Comparison of ENCODE assay signal across 22 cellular contexts in genomic region chr14:100828448-100828834, GRCh38. TPM values are rescaled to one million over a fixed set of nuclear protein-coding genes. Genes with fewer than 3 reads are reported as not detected.
DNase-seq lines count a peak whose midpoint lies in the region; ATAC-seq and TF ChIP-seq lines count a peak whose summit lies in the region.
"Had no signal": no experiment of that assay in that cellular context is flagged by ENCODE, and none has a peak within 500 bp of the region (broad histone marks: within the 10 kb centered on the region; RNA-seq: fewer than 3 reads in every experiment).

No MANE protein-coding gene starts in this region.

- H3K4me1 ChIP-seq in ACC112 (ENCODE audit: control insufficient read depth, insufficient read depth, low read length, unreplicated experiment): no peaks in the 10 kb centered on the region
- peaks cover 3% of the 10 kb centered on the region for H3K4me1 ChIP-seq in mesenchymal stem cell (ENCODE audit: control insufficient read depth, insufficient read depth, low read depth, low read length)
- no peaks in the 10 kb centered on the region for H3K4me1 ChIP-seq in tibial nerve
- H3K4me1 ChIP-seq: A549 had no signal

- H3K9ac ChIP-seq in mesenchymal stem cell (ENCODE audit: low read length): peak overlapping the region; percentile 30

- peak overlapping the region; percentile 85 for H3K4me3 ChIP-seq in ACC112 (ENCODE audit: low read depth, low read length)
- peak overlapping the region; percentile 83 for H3K4me3 ChIP-seq in astrocyte of the cerebellum (ENCODE audit: low read depth, low read length)
- peak overlapping the region in 1 of 2 experiments; percentile 90 for H3K4me3 ChIP-seq in mesenchymal stem cell (ENCODE audit: insufficient read depth in 1 of 2, low read depth in 1 of 2, low read length in 2 of 2)
- no peak overlapping the region for H3K4me3 ChIP-seq in tibial nerve
- H3K4me3 ChIP-seq: A549 had no signal

- TF ChIP-seq CTCF in astrocyte of the cerebellum (IDR thresholded peaks at IDR 0.05; ENCODE audit: low read depth, low read length, missing control alignments): no peak
- no peak for TF ChIP-seq CTCF in tibial nerve (IDR thresholded peaks at IDR 0.05)

- no peak overlapping the region for H2BK120ac ChIP-seq in mesenchymal stem cell (ENCODE audit: low read depth, low read length)

- H3K18ac ChIP-seq in mesenchymal stem cell (ENCODE audit: low read depth in 1 of 2, low read length in 2 of 2): no peak overlapping the region

- H3K4me2 ChIP-seq in mesenchymal stem cell (ENCODE audit: low read length, poor library complexity, severe bottlenecking): no peak overlapping the region
- H3K4me2 ChIP-seq: A549 had no signal

- no peak overlapping the region for H2BK12ac ChIP-seq in mesenchymal stem cell (ENCODE audit: low read length in 2 of 2)

- H3K79me1 ChIP-seq in mesenchymal stem cell (replicated peaks; ENCODE audit: low read length, poor library complexity, severe bottlenecking): no peaks in the 10 kb centered on the region

- no peaks in the 10 kb centered on the region for H3K9me3 ChIP-seq in mesenchymal stem cell (ENCODE audit: control insufficient read depth, low read length)
- peaks cover 0 to 27% (median 0%) of the 10 kb centered on the region in 4 donors for H3K9me3 ChIP-seq in tibial nerve
- H3K9me3 ChIP-seq: thoracic aorta had no signal

- WGBS in mesenchymal stem cell: 85% methylated on average over 5 of the region's 5 CpGs
- 68 to 76% methylated on average over 5 of the region's 5 CpGs for WGBS in tibial nerve, 2 donors

- H3K36me3 ChIP-seq in ACC112 (ENCODE audit: insufficient read depth, low read length): peaks cover 12% of the 10 kb centered on the region
- peaks cover 0 to 44% of the 10 kb centered on the region in 2 experiments for H3K36me3 ChIP-seq in mesenchymal stem cell (ENCODE audit: control insufficient read depth in 1 of 2, insufficient read depth in 2 of 2, low read depth in 1 of 2, low read length in 2 of 2)
- H3K36me3 ChIP-seq in tibial nerve: no peaks in the 10 kb centered on the region
- H3K36me3 ChIP-seq: thoracic aorta, WERI-Rb-1 had no signal

- no peak overlapping the region for H3K4ac ChIP-seq in mesenchymal stem cell (ENCODE audit: low read depth in 1 of 2, low read length in 2 of 2)

- no peak overlapping the region for H2AK5ac ChIP-seq in mesenchymal stem cell (ENCODE audit: low read length, severe bottlenecking)

- no peak for TF ChIP-seq POLR2A in tibial nerve (IDR thresholded peaks at IDR 0.05)

- no peak overlapping the region for H4K8ac ChIP-seq in mesenchymal stem cell (ENCODE audit: low read length)

- TF ChIP-seq EP300 in tibial nerve (IDR thresholded peaks at IDR 0.05): no peak

- DNase-seq in GM03348 (ENCODE audit: low spot score) (peak; percentile 83), astrocyte of the cerebellum (ENCODE audit: low read depth) (no peak), mesenchymal stem cell (no peak), tibial nerve (ENCODE audit: low spot score in 2 of 2) (no peak)
- no peak for DNase-seq in stimulated activated CD4-positive, alpha-beta T cell treated with anti-CD3 and anti-CD28 coated beads, Interleukin-4, amount 100 ng/mL, for 1 hour
- no peak for DNase-seq in activated T-cell treated with anti-CD3 and anti-CD28 coated beads, Interleukin-2, amount 50 U/mL, for 48 hours
- DNase-seq: activated CD8-positive, alpha-beta T cell treated with anti-CD3 and anti-CD28 coated beads, Interleukin-2, amount 10 ng/mL, durations not matched to agents 7 days and 5 days; activated T-cell treated with anti-CD3 and anti-CD28 coated beads, Interleukin-2, amount 50 U/mL, for 4 hours; effector memory CD4-positive, alpha-beta T cell; Kasumi-1; natural killer cell; NCI-H1092 treated with DMSO at 0.1 percent for 48 hours; NCI-H2107; NCI-H524 treated with DMSO at 0.1 percent for 48 hours; SHP77 treated with DMSO at 0.1 percent for 48 hours; stimulated activated CD4-positive, alpha-beta T cell treated with anti-CD3 and anti-CD28 coated beads, Interleukin-12 subunit alpha, Interleukin-12 subunit beta, amount 100 ng/mL, for 4 hours had no signal

- no peak overlapping the region for H2AFZ ChIP-seq in ACC112 (ENCODE audit: low read length, unreplicated experiment)
- H2AFZ ChIP-seq in mesenchymal stem cell (ENCODE audit: low read depth, low read length): no peak overlapping the region

- H3K79me2 ChIP-seq in ACC112 (ENCODE audit: control insufficient read depth, insufficient read depth, low read length, unreplicated experiment): peaks cover 57% of the 10 kb centered on the region

- H3K27me3 ChIP-seq in ACC112 (ENCODE audit: insufficient read depth, low read length) (no peaks in the 10 kb centered on the region), mesenchymal stem cell (ENCODE audit: control insufficient read depth in 1 of 2, insufficient read depth in 1 of 2, low read length in 2 of 2) (peaks cover 5 to 31% of the 10 kb centered on the region in 2 experiments), tibial nerve (peaks cover 0 to 22% of the 10 kb centered on the region in 2 donors)

- H3K23ac ChIP-seq in mesenchymal stem cell (ENCODE audit: low read length in 2 of 2): no peak overlapping the region

- ATAC-seq in GM21367 (IDR thresholded peaks at IDR 0.05; ENCODE audit: unreplicated experiment): no peak
- ATAC-seq: A549; activated CD8-positive, alpha-beta T cell treated with anti-CD3 and anti-CD28 coated beads, Interleukin-2, amount 10 ng/mL, durations not matched to agents 7 days and 5 days; activated T-cell treated with anti-CD3 and anti-CD28 coated beads, Interleukin-2, amount 50 U/mL, for 4 hours; natural killer cell had no signal

- no peak overlapping the region for H3K27ac ChIP-seq in ACC112 (ENCODE audit: low read depth, low read length)
- no peak overlapping the region for H3K27ac ChIP-seq in mesenchymal stem cell (ENCODE audit: low read length, poor library complexity, severe bottlenecking)
- H3K27ac ChIP-seq in tibial nerve: no peak overlapping the region
- H3K27ac ChIP-seq: A549, thoracic aorta, WERI-Rb-1 had no signal

- no peak overlapping the region for H3K14ac ChIP-seq in mesenchymal stem cell (ENCODE audit: low read length in 2 of 2)

- H4K91ac ChIP-seq in mesenchymal stem cell (ENCODE audit: low read length): peak overlapping the region; percentile 67

- H2BK5ac ChIP-seq in mesenchymal stem cell (ENCODE audit: low read depth, low read length, poor library complexity, severe bottlenecking): no peak overlapping the region

- in situ Hi-C loops in astrocyte of the cerebellum (cut with HindIII; ENCODE audit: low sequenced_read_pairs): no loop called here

- H2BK15ac ChIP-seq in mesenchymal stem cell (ENCODE audit: low read depth, poor library complexity, severe bottlenecking): no peak overlapping the region

RNA-seq across cellular contexts. Expression of gene MEG3, which starts 2.5 kb away (rescaled TPM):
- 0.12 TPM for polyA plus RNA-seq in mesenchymal stem cell (2013, experiment 1 of 2)
- 0.01 TPM for polyA plus RNA-seq in mesenchymal stem cell (2013, experiment 2 of 2)
- 100 to 1,000 TPM; 101 to 177 (median 167) TPM for total RNA-seq in tibial nerve
- total RNA-seq: activated CD8-positive, alpha-beta T cell treated with anti-CD3 and anti-CD28 coated beads, Interleukin-2, amount 10 ng/mL, durations not matched to agents 7 days and 5 days; T-helper 1 cell treated with Interleukin-12 subunit alpha and Interleukin-12 subunit beta and Interleukin-4 antibody, amounts not matched to agents 30 ng/mL and 1 ng/mL, for 36 hours had no signal

Comparison
In these comparisons a context has a peak if more than half of its experiments do, and no peak if none do; other contexts are left out.
1. H3K4me3 ChIP-seq: peak in ACC112 (single experiment) and astrocyte of the cerebellum (single experiment); none in tibial nerve (0 of 4).